ENCODE assay signal across 1 cellular context in genomic region chr17:81535480-81536298, GRCh38.
TF ChIP-seq lines count a peak whose summit lies in the region.

No MANE protein-coding gene starts in this region.

TF ChIP-seq in A549, 52 proteins besides CTCF, POLR2A, EP300 and RAD21:
- TF ChIP-seq PBX3 (IDR thresholded peaks at IDR 0.05), result peak; percentile 12; the same call in 1 of the 2 replicates
- no peak for TF ChIP-seq KDM5A (IDR thresholded peaks at IDR 0.05)
